In genomic region chr21:46005081-46005480, GRCh38 we compare ENCODE assay signal across 23 cellular contexts. TPM values are rescaled to one million over a fixed set of nuclear protein-coding genes. Genes with fewer than 3 reads are reported as not detected.
DNase-seq lines count a peak whose midpoint lies in the region; ATAC-seq and TF ChIP-seq lines count a peak whose summit lies in the region.
"Had no signal": no experiment of that assay in that cellular context is flagged by ENCODE, and none has a peak within 500 bp of the region (broad histone marks: within the 10 kb centered on the region; RNA-seq: fewer than 3 reads in every experiment).

No MANE protein-coding gene starts in this region.

- H3K27me3 Mint-ChIP-seq in WTC11 (ENCODE audit: low read depth) (no peaks in the 10 kb centered on the region), nephron progenitor cell (ENCODE audit: low read depth, poor library complexity) (peaks cover 4% of the 10 kb centered on the region)
- H3K27me3 Mint-ChIP-seq: natural killer cell treated with Interleukin-12 subunit alpha and Interleukin-12 subunit beta and Interleukin-15 and Interleukin-18, amount 100 ng/mL, for 72 hours had no signal

- no peaks in the 10 kb centered on the region for H3K27me3 ChIP-seq in stomach smooth muscle (ENCODE audit: control insufficient read depth in 1 of 2, insufficient read depth in 2 of 2, low read length in 2 of 2)
- H3K27me3 ChIP-seq: vagina had no signal

- H3K4me1 ChIP-seq in stomach smooth muscle (ENCODE audit: control insufficient read depth, insufficient read depth, low read length): no peaks in the 10 kb centered on the region
- H3K4me1 ChIP-seq: A549, vagina had no signal

- no peak overlapping the region for H3K4me3 ChIP-seq in stomach smooth muscle (ENCODE audit: low read length in 2 of 2)
- H3K4me3 ChIP-seq: A549, GM23338, vagina had no signal

- peak; percentile 35 for DNase-seq in activated CD8-positive, alpha-beta memory T cell treated with anti-CD3 and anti-CD28 coated beads, Interleukin-2, amount 50 U/mL, for 48 hours
- DNase-seq in activated CD8-positive, alpha-beta memory T cell treated with anti-CD3 and anti-CD28 coated beads, Interleukin-2, amount 50 U/mL, for 4 hours: no peak
- DNase-seq in WTC11 (ENCODE audit: low spot score) (no peak), nephron progenitor cell (peak; percentile 1), medulla oblongata (ENCODE audit: extremely low spot score) (no peak), GM19238 (ENCODE audit: insufficient read length, low spot score) (no peak)
- DNase-seq in activated CD4-positive, CD25-positive, alpha-beta regulatory T cell treated with anti-CD3 and anti-CD28 coated beads, Interleukin-2, amount 50 U/mL, for 72 hours: no peak
- DNase-seq: activated naive CD4-positive, alpha-beta T cell; amygdala; C1 segment of cervical spinal cord; central memory CD4-positive, alpha-beta T cell; GDM1; NCI-H345; NCI-H82; OCI-M1; retina; SIG-M5; stimulated activated CD4-positive, alpha-beta T cell treated with anti-CD3 and anti-CD28 coated beads, Interleukin-12 subunit alpha, Interleukin-12 subunit beta, amount 100 ng/mL, for 4 hours had no signal

- peaks cover 29 to 31% of the 10 kb centered on the region in 2 donors for H3K36me3 ChIP-seq in stomach smooth muscle (ENCODE audit: control insufficient read depth in 2 of 2, insufficient read depth in 2 of 2, low read length in 2 of 2)

- TF ChIP-seq CTCF in WTC11 (IDR thresholded peaks at IDR 0.05): no peak
- TF ChIP-seq CTCF in nephron progenitor cell (IDR thresholded peaks at IDR 0.05): no peak

- no peaks in the 10 kb centered on the region for H3K4me1 Mint-ChIP-seq in WTC11
- peaks cover 33% of the 10 kb centered on the region for H3K4me1 Mint-ChIP-seq in nephron progenitor cell
- H3K4me1 Mint-ChIP-seq: GM23338 had no signal

- H3K9me3 Mint-ChIP-seq in WTC11 (peaks cover 7% of the 10 kb centered on the region), nephron progenitor cell (peaks cover 12% of the 10 kb centered on the region)
- H3K9me3 Mint-ChIP-seq: natural killer cell treated with Interleukin-12 subunit alpha and Interleukin-12 subunit beta and Interleukin-15 and Interleukin-18, amount 100 ng/mL, for 72 hours had no signal

- no peak overlapping the region for H3K4me3 Mint-ChIP-seq in WTC11
- peak overlapping the region; percentile 2 for H3K4me3 Mint-ChIP-seq in nephron progenitor cell
- H3K4me3 Mint-ChIP-seq: GM23338; natural killer cell treated with Interleukin-12 subunit alpha and Interleukin-12 subunit beta and Interleukin-15 and Interleukin-18, amount 100 ng/mL, for 72 hours had no signal

- H3K36me3 Mint-ChIP-seq in WTC11 (peaks cover 11% of the 10 kb centered on the region), nephron progenitor cell (ENCODE audit: low read depth) (peaks cover 5% of the 10 kb centered on the region)
- H3K36me3 Mint-ChIP-seq: natural killer cell treated with Interleukin-12 subunit alpha and Interleukin-12 subunit beta and Interleukin-15 and Interleukin-18, amount 100 ng/mL, for 72 hours had no signal

- no peak overlapping the region for H3K9ac ChIP-seq in stomach smooth muscle (ENCODE audit: low read length in 2 of 2)

- no peaks in the 10 kb centered on the region for H3K9me3 ChIP-seq in stomach smooth muscle (ENCODE audit: control insufficient read depth in 2 of 2, low read length in 2 of 2)
- H3K9me3 ChIP-seq: A549, vagina had no signal

- CTCF ChIA-PET in WTC11 (lab: Charles Lee): no interaction called here

- H3K27ac ChIP-seq in stomach smooth muscle (ENCODE audit: low read length): peak overlapping the region; percentile 24
- H3K27ac ChIP-seq: A549, vagina had no signal

- no peak for ATAC-seq in WTC11
- ATAC-seq: A549; GM23338; natural killer cell treated with Interleukin-12 subunit alpha and Interleukin-12 subunit beta and Interleukin-15 and Interleukin-18, amount 100 ng/mL, for 72 hours had no signal

- peak overlapping the region; percentile 3 for H3K27ac Mint-ChIP-seq in WTC11
- H3K27ac Mint-ChIP-seq in nephron progenitor cell: peak overlapping the region; percentile 76
- H3K27ac Mint-ChIP-seq: GM23338; natural killer cell treated with Interleukin-12 subunit alpha and Interleukin-12 subunit beta and Interleukin-15 and Interleukin-18, amount 100 ng/mL, for 72 hours had no signal

- POLR2A ChIA-PET in WTC11 (lab: Charles Lee): no interaction called here

TF ChIP-seq in WTC11, 78 proteins besides CTCF, POLR2A, EP300 and RAD21 (continues in another document):
- TF ChIP-seq SP1 (CRISPR knock-in tag; conservative IDR thresholded peaks at IDR 0.05) (no peak), E2F4 (CRISPR knock-in tag; IDR thresholded peaks at IDR 0.05; ENCODE audit: borderline replicate concordance, low read depth) (no peak), FOXP1 (CRISPR knock-in tag; IDR thresholded peaks at IDR 0.05; ENCODE audit: borderline replicate concordance) (no peak), SMAD3 (CRISPR knock-in tag; IDR thresholded peaks at IDR 0.05; ENCODE audit: borderline replicate concordance) (no peak), AR (CRISPR knock-in tag; IDR thresholded peaks at IDR 0.05) (no peak), ZNF232 (CRISPR knock-in tag; IDR thresholded peaks at IDR 0.05) (no peak), TCF7 (CRISPR knock-in tag; IDR thresholded peaks at IDR 0.05; ENCODE audit: low read depth) (no peak), NR1H2 (CRISPR knock-in tag; IDR thresholded peaks at IDR 0.05) (no peak), CREB1 (CRISPR knock-in tag; IDR thresholded peaks at IDR 0.05) (no peak), NR2C2 (CRISPR knock-in tag; IDR thresholded peaks at IDR 0.05) (no peak), GRHL2 (CRISPR knock-in tag; IDR thresholded peaks at IDR 0.05; ENCODE audit: insufficient replicate concordance, severe bottlenecking) (no peak), FOXK1 (CRISPR knock-in tag; IDR thresholded peaks at IDR 0.05) (no peak), ZNF263 (CRISPR knock-in tag; IDR thresholded peaks at IDR 0.05; ENCODE audit: low read depth) (no peak)
- TF ChIP-seq, protein P1, sequence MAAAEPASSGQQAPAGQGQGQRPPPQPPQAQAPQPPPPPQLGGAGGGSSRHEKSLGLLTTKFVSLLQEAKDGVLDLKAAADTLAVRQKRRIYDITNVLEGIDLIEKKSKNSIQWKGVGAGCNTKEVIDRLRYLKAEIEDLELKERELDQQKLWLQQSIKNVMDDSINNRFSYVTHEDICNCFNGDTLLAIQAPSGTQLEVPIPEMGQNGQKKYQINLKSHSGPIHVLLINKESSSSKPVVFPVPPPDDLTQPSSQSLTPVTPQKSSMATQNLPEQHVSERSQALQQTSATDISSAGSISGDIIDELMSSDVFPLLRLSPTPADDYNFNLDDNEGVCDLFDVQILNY (CRISPR knock-in tag; IDR thresholded peaks at IDR 0.05): no peak
- TF ChIP-seq, protein P2, sequence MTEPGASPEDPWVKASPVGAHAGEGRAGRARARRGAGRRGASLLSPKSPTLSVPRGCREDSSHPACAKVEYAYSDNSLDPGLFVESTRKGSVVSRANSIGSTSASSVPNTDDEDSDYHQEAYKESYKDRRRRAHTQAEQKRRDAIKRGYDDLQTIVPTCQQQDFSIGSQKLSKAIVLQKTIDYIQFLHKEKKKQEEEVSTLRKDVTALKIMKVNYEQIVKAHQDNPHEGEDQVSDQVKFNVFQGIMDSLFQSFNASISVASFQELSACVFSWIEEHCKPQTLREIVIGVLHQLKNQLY (CRISPR knock-in tag; IDR thresholded peaks at IDR 0.05): no peak

RNA-seq across cellular contexts. Expression of gene COL6A1, which starts 23.5 kb away (rescaled TPM):
- total RNA-seq in WTC11 (2021): 221 to 245 TPM (median 240 TPM) in 3 replicates
- total RNA-seq: natural killer cell treated with Interleukin-12 subunit alpha and Interleukin-12 subunit beta and Interleukin-15 and Interleukin-18, amount 100 ng/mL, for 72 hours had no signal

Comparison
In these comparisons a context has a peak if more than half of its experiments do, and no peak if none do; other contexts are left out.
1. DNase-seq: peak in activated CD8-positive, alpha-beta memory T cell treated with anti-CD3 and anti-CD28 coated beads, Interleukin-2, amount 50 U/mL, for 48 hours (single experiment) and nephron progenitor cell (single experiment); none in activated CD8-positive, alpha-beta memory T cell treated with anti-CD3 and anti-CD28 coated beads, Interleukin-2, amount 50 U/mL, for 4 hours (single experiment), WTC11 (single experiment), activated CD4-positive, CD25-positive, alpha-beta regulatory T cell treated with anti-CD3 and anti-CD28 coated beads, Interleukin-2, amount 50 U/mL, for 72 hours (single experiment), medulla oblongata (single experiment) and GM19238 (single experiment).